In the genomic region with DNA sequence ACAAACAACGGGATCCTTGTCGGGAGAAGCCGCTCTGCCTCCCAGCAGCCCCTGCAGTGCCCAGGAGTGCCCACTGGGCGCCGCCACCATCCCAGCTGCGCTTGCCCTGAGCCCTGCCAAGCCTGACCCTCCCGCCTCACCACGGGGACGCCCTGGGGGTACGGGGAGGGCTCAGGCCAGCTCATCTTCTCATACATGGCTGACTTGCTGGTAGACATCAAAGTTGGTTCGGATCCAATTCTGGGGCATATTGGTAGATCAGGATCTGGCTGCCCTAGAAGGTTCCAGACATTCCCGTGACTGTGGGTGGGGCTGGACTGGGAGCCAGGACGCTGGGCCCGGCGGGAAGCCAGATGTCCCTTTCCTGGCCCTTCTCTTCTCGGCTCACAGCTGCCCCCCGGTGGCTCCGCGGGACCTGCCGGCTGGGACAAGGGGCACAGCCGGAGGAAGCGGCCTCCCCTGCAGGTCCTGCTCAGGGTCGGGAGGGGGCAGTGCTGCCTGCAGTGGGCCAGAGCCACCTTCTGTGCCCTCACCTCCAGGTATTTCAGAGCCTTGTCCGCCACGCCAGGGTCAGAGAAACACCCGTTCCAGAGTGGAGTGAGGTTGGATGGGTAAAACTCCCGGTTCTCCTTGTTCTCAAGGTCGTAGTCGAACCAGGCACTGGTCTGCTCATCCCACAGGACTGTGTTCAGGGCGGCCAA, we compare ENCODE assay signal across 1 cellular context.
TF ChIP-seq lines count a peak whose summit lies in the region.

No MANE protein-coding gene starts in this region.

TF ChIP-seq in HepG2, 621 proteins besides CTCF, POLR2A, EP300 and RAD21 (continued from another document and continues in another):
- TF ChIP-seq, protein P1, sequence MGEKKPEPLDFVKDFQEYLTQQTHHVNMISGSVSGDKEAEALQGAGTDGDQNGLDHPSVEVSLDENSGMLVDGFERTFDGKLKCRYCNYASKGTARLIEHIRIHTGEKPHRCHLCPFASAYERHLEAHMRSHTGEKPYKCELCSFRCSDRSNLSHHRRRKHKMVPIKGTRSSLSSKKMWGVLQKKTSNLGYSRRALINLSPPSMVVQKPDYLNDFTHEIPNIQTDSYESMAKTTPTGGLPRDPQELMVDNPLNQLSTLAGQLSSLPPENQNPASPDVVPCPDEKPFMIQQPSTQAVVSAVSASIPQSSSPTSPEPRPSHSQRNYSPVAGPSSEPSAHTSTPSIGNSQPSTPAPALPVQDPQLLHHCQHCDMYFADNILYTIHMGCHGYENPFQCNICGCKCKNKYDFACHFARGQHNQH (CRISPR knock-in tag; IDR thresholded peaks at IDR 0.05), result 0 out of 2 replicates have a peak, but pooled peaks have one; percentile 19
- TF ChIP-seq NFKB2 (CRISPR knock-in tag; IDR thresholded peaks at IDR 0.05; ENCODE audit: borderline replicate concordance), result no peak
- peak; percentile 79; the same call in 1 of the 2 replicates for TF ChIP-seq ZNF615 (CRISPR knock-in tag; IDR thresholded peaks at IDR 0.05; ENCODE audit: borderline replicate concordance)
- TF ChIP-seq, protein P2, sequence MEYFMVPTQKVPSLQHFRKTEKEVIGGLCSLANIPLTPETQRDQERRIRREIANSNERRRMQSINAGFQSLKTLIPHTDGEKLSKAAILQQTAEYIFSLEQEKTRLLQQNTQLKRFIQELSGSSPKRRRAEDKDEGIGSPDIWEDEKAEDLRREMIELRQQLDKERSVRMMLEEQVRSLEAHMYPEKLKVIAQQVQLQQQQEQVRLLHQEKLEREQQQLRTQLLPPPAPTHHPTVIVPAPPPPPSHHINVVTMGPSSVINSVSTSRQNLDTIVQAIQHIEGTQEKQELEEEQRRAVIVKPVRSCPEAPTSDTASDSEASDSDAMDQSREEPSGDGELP (IDR thresholded peaks at IDR 0.05; ENCODE audit: borderline replicate concordance, low read depth), result peak; percentile 64; the same call in 1 of the 2 replicates
- TF ChIP-seq PBX2 (CRISPR knock-in tag; IDR thresholded peaks at IDR 0.05), result no peak
- no peak for TF ChIP-seq JDP2 (CRISPR knock-in tag; IDR thresholded peaks at IDR 0.05; ENCODE audit: borderline replicate concordance)
- peak; percentile 77 for TF ChIP-seq BORCS8-MEF2B (CRISPR knock-in tag; IDR thresholded peaks at IDR 0.05)
- TF ChIP-seq, protein P3, sequence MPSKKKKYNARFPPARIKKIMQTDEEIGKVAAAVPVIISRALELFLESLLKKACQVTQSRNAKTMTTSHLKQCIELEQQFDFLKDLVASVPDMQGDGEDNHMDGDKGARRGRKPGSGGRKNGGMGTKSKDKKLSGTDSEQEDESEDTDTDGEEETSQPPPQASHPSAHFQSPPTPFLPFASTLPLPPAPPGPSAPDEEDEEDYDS (CRISPR knock-in tag; IDR thresholded peaks at IDR 0.05), result peak; percentile 26; the same call in 1 of the 2 replicates
- peak; percentile 88 for TF ChIP-seq DMAP1 (CRISPR knock-in tag; IDR thresholded peaks at IDR 0.05)
- TF ChIP-seq SOX6 (IDR thresholded peaks at IDR 0.05), result no peak
- TF ChIP-seq SOX6 (CRISPR knock-in tag; IDR thresholded peaks at IDR 0.05), result peak; percentile 73
- TF ChIP-seq ZNF383 (CRISPR knock-in tag; IDR thresholded peaks at IDR 0.05; ENCODE audit: borderline replicate concordance), result no peak
- TF ChIP-seq KDM4B (CRISPR knock-in tag; IDR thresholded peaks at IDR 0.05), result peak; percentile 32; the same call in 1 of the 2 replicates
- no peak for TF ChIP-seq ISX (CRISPR knock-in tag; conservative IDR thresholded peaks at IDR 0.05)
- 0 out of 2 replicates have a peak, but pooled peaks have one; percentile 52 for TF ChIP-seq ZNF468 (CRISPR knock-in tag; IDR thresholded peaks at IDR 0.05)
- no peak for TF ChIP-seq NR2F1 (CRISPR knock-in tag; IDR thresholded peaks at IDR 0.05)
- peak; percentile 36; the same call in 1 of the 2 replicates for TF ChIP-seq PHF8 (CRISPR knock-in tag; IDR thresholded peaks at IDR 0.05)
- TF ChIP-seq POGZ (CRISPR knock-in tag; IDR thresholded peaks at IDR 0.05), result peak; percentile 48; the same call in 1 of the 2 replicates
- TF ChIP-seq THRA (CRISPR knock-in tag; IDR thresholded peaks at IDR 0.05; ENCODE audit: borderline replicate concordance), result 0 out of 2 replicates have a peak, but pooled peaks have one; percentile 49
- TF ChIP-seq, protein P4, sequence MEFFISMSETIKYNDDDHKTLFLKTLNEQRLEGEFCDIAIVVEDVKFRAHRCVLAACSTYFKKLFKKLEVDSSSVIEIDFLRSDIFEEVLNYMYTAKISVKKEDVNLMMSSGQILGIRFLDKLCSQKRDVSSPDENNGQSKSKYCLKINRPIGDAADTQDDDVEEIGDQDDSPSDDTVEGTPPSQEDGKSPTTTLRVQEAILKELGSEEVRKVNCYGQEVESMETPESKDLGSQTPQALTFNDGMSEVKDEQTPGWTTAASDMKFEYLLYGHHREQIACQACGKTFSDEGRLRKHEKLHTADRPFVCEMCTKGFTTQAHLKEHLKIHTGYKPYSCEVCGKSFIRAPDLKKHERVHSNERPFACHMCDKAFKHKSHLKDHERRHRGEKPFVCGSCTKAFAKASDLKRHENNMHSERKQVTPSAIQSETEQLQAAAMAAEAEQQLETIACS (CRISPR knock-in tag; IDR thresholded peaks at IDR 0.05), result no peak
- no peak for TF ChIP-seq ZSCAN29 (CRISPR knock-in tag; conservative IDR thresholded peaks at IDR 0.05)
- TF ChIP-seq ZNF878 (CRISPR knock-in tag; IDR thresholded peaks at IDR 0.05), result no peak
- TF ChIP-seq ZNF460 (CRISPR knock-in tag; IDR thresholded peaks at IDR 0.05; ENCODE audit: borderline replicate concordance), result no peak
- TF ChIP-seq PHF21A (CRISPR knock-in tag; IDR thresholded peaks at IDR 0.05), result peak; percentile 90; the same call in 1 of the 2 replicates
- TF ChIP-seq, protein P5, sequence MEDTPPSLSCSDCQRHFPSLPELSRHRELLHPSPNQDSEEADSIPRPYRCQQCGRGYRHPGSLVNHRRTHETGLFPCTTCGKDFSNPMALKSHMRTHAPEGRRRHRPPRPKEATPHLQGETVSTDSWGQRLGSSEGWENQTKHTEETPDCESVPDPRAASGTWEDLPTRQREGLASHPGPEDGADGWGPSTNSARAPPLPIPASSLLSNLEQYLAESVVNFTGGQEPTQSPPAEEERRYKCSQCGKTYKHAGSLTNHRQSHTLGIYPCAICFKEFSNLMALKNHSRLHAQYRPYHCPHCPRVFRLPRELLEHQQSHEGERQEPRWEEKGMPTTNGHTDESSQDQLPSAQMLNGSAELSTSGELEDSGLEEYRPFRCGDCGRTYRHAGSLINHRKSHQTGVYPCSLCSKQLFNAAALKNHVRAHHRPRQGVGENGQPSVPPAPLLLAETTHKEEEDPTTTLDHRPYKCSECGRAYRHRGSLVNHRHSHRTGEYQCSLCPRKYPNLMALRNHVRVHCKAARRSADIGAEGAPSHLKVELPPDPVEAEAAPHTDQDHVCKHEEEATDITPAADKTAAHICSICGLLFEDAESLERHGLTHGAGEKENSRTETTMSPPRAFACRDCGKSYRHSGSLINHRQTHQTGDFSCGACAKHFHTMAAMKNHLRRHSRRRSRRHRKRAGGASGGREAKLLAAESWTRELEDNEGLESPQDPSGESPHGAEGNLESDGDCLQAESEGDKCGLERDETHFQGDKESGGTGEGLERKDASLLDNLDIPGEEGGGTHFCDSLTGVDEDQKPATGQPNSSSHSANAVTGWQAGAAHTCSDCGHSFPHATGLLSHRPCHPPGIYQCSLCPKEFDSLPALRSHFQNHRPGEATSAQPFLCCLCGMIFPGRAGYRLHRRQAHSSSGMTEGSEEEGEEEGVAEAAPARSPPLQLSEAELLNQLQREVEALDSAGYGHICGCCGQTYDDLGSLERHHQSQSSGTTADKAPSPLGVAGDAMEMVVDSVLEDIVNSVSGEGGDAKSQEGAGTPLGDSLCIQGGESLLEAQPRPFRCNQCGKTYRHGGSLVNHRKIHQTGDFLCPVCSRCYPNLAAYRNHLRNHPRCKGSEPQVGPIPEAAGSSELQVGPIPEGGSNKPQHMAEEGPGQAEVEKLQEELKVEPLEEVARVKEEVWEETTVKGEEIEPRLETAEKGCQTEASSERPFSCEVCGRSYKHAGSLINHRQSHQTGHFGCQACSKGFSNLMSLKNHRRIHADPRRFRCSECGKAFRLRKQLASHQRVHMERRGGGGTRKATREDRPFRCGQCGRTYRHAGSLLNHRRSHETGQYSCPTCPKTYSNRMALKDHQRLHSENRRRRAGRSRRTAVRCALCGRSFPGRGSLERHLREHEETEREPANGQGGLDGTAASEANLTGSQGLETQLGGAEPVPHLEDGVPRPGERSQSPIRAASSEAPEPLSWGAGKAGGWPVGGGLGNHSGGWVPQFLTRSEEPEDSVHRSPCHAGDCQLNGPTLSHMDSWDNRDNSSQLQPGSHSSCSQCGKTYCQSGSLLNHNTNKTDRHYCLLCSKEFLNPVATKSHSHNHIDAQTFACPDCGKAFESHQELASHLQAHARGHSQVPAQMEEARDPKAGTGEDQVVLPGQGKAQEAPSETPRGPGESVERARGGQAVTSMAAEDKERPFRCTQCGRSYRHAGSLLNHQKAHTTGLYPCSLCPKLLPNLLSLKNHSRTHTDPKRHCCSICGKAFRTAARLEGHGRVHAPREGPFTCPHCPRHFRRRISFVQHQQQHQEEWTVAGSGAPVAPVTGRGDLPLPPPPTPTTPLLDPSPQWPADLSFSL (CRISPR knock-in tag; IDR thresholded peaks at IDR 0.05), result no peak
- no peak for TF ChIP-seq NFATC3 (CRISPR knock-in tag; IDR thresholded peaks at IDR 0.05)
- TF ChIP-seq HIVEP1 (CRISPR knock-in tag; IDR thresholded peaks at IDR 0.05), result no peak
- TF ChIP-seq ZNF17 (CRISPR knock-in tag; IDR thresholded peaks at IDR 0.05), result no peak
- TF ChIP-seq, protein P6, sequence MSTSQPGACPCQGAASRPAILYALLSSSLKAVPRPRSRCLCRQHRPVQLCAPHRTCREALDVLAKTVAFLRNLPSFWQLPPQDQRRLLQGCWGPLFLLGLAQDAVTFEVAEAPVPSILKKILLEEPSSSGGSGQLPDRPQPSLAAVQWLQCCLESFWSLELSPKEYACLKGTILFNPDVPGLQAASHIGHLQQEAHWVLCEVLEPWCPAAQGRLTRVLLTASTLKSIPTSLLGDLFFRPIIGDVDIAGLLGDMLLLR (CRISPR knock-in tag; IDR thresholded peaks at IDR 0.05), result no peak
- no peak for TF ChIP-seq RFXANK (CRISPR knock-in tag; IDR thresholded peaks at IDR 0.05)
- TF ChIP-seq WIZ (CRISPR knock-in tag; IDR thresholded peaks at IDR 0.05), result no peak
- peak; percentile 46 for TF ChIP-seq ZNF883 (CRISPR knock-in tag; IDR thresholded peaks at IDR 0.05; ENCODE audit: not compliant biosample characterization)
- TF ChIP-seq, protein P7, sequence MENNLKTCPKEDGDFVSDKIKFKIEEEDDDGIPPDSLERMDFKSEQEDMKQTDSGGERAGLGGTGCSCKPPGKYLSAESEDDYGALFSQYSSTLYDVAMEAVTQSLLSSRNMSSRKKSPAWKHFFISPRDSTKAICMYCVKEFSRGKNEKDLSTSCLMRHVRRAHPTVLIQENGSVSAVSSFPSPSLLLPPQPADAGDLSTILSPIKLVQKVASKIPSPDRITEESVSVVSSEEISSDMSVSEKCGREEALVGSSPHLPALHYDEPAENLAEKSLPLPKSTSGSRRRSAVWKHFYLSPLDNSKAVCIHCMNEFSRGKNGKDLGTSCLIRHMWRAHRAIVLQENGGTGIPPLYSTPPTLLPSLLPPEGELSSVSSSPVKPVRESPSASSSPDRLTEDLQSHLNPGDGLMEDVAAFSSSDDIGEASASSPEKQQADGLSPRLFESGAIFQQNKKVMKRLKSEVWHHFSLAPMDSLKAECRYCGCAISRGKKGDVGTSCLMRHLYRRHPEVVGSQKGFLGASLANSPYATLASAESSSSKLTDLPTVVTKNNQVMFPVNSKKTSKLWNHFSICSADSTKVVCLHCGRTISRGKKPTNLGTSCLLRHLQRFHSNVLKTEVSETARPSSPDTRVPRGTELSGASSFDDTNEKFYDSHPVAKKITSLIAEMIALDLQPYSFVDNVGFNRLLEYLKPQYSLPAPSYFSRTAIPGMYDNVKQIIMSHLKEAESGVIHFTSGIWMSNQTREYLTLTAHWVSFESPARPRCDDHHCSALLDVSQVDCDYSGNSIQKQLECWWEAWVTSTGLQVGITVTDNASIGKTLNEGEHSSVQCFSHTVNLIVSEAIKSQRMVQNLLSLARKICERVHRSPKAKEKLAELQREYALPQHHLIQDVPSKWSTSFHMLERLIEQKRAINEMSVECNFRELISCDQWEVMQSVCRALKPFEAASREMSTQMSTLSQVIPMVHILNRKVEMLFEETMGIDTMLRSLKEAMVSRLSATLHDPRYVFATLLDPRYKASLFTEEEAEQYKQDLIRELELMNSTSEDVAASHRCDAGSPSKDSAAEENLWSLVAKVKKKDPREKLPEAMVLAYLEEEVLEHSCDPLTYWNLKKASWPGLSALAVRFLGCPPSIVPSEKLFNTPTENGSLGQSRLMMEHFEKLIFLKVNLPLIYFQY (CRISPR knock-in tag; IDR thresholded peaks at IDR 0.05; ENCODE audit: borderline replicate concordance), result peak; percentile 24; the same call in 1 of the 2 replicates
- TF ChIP-seq HINFP (CRISPR knock-in tag; IDR thresholded peaks at IDR 0.05; ENCODE audit: low read depth), result no peak
- no peak; the same call in 1 of the 2 replicates for TF ChIP-seq ZNF333 (CRISPR knock-in tag; IDR thresholded peaks at IDR 0.05; ENCODE audit: borderline replicate concordance)
- no peak for TF ChIP-seq RFX1 (IDR thresholded peaks at IDR 0.05)
- TF ChIP-seq ZNF33B (CRISPR knock-in tag; IDR thresholded peaks at IDR 0.05), result no peak
- no peak for TF ChIP-seq MBD4 (IDR thresholded peaks at IDR 0.05; ENCODE audit: borderline replicate concordance, low read length)
- TF ChIP-seq ZNF709 (CRISPR knock-in tag; IDR thresholded peaks at IDR 0.05), result no peak
